Comparison of ENCODE assay signal across 10 cellular contexts in the genomic region with DNA sequence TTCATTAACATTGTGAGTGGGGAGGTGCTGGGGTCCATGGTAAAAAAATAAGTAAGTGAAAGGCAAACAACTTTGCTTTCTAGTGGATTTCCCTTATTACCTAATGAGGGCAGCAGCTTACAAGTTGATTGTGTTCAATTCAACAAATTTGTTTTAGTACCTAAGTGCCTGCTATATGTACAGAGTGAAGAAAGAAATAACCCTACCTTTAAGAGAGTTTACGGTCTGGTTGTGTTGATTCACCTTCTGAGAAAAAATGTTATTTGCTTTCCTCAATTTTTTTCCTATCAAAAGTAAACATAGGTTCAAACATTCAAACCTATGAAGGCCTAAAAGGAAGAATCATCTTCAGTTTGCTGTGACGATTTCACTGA. TPM values are rescaled to one million over a fixed set of nuclear protein-coding genes. Genes with fewer than 3 reads are reported as not detected.
DNase-seq lines count a peak whose midpoint lies in the region; ATAC-seq, FAIRE-seq and TF ChIP-seq lines count a peak whose summit lies in the region.
"Had no signal": no experiment of that assay in that cellular context is flagged by ENCODE, and none has a peak within 500 bp of the region (broad histone marks: within the 10 kb centered on the region; RNA-seq: fewer than 3 reads in every experiment).

No MANE protein-coding gene starts in this region.

- DNase-seq in GM23338 (ENCODE audit: low spot score), result no peak
- peak in 1 of 2 experiments; percentile 43 for DNase-seq in SJCRH30
- DNase-seq in stomach, result no peak
- no peak for DNase-seq in CD1c-positive myeloid dendritic cell (ENCODE audit: extremely low spot score)
- DNase-seq in CD14-positive monocyte (ENCODE audit: low spot score), result no peak
- DNase-seq: activated CD4-positive, CD25-positive, alpha-beta regulatory T cell treated with anti-CD3 and anti-CD28 coated beads, Interleukin-2, amount 50 U/mL, for 72 hours; DMS79 treated with DMSO at 0.1 percent for 48 hours; NCI-H1092 had no signal

- FAIRE-seq in islet of Langerhans (lab: Jason Lieb, UNC), result peak; percentile 36

- H3F3A ChIP-seq in GM23338 (replicated peaks; ENCODE audit: low read depth), result 0 out of 2 replicates have a peak, but pooled peaks cover 6% of the 10 kb centered on the region

- peak overlapping the region; percentile 83 for H3K4me3 Mint-ChIP-seq in GM23338
- peak overlapping the region in 1 of 2 donors; percentile 76 for H3K4me3 Mint-ChIP-seq in CD14-positive monocyte

- no peaks in the 10 kb centered on the region for H3K9me3 ChIP-seq in SJCRH30 (replicated peaks)
- no peaks in the 10 kb centered on the region for H3K9me3 ChIP-seq in stomach

- TF ChIP-seq EP300 in stomach (IDR thresholded peaks at IDR 0.05), result no peak

- H3K4me1 ChIP-seq in GM23338 (ENCODE audit: insufficient read depth), result peaks cover 18% of the 10 kb centered on the region
- H3K4me1 ChIP-seq in SJCRH30, result peaks cover 13% of the 10 kb centered on the region
- H3K4me1 ChIP-seq in stomach, result peaks cover 0 to 47% (median 31%) of the 10 kb centered on the region in 4 donors

- H3K27ac Mint-ChIP-seq in GM23338, result no peak overlapping the region
- no peak overlapping the region for H3K27ac Mint-ChIP-seq in CD14-positive monocyte

- peaks cover 8% of the 10 kb centered on the region for H4K20me1 ChIP-seq in GM23338 (replicated peaks; ENCODE audit: insufficient read depth)

- H3K36me3 Mint-ChIP-seq in GM23338 (ENCODE audit: low read depth), result no peaks in the 10 kb centered on the region
- H3K36me3 Mint-ChIP-seq in CD14-positive monocyte, result peaks cover 0 to 5% of the 10 kb centered on the region in 2 donors

- H3K27me3 ChIP-seq in GM23338 (ENCODE audit: insufficient read depth), result peaks cover 10% of the 10 kb centered on the region
- no peaks in the 10 kb centered on the region for H3K27me3 ChIP-seq in SJCRH30
- peaks cover 0 to 28% (median 18%) of the 10 kb centered on the region in 3 donors for H3K27me3 ChIP-seq in stomach

- no peak for TF ChIP-seq POLR2A in stomach (IDR thresholded peaks at IDR 0.05)

- no peak for ATAC-seq in GM23338
- no peak for ATAC-seq in HG02610 (IDR thresholded peaks at IDR 0.05; ENCODE audit: unreplicated experiment)

- H2AFZ ChIP-seq in GM23338, result no peak overlapping the region

- peaks cover 27% of the 10 kb centered on the region for H3K4me1 Mint-ChIP-seq in GM23338
- H3K4me1 Mint-ChIP-seq in CD14-positive monocyte, result peaks cover 15% of the 10 kb centered on the region

- H3K79me2 ChIP-seq in GM23338 (replicated peaks; ENCODE audit: insufficient read depth), result peaks cover 17% of the 10 kb centered on the region

- TF ChIP-seq CTCF in GM23338 (conservative IDR thresholded peaks at IDR 0.05; ENCODE audit: low read depth in 2 of 2), result no peak
- no peak for TF ChIP-seq CTCF in stomach (IDR thresholded peaks at IDR 0.05)
- no peak for TF ChIP-seq CTCF in CD14-positive monocyte (IDR thresholded peaks at IDR 0.05)

- no peak overlapping the region for H3K27ac ChIP-seq in GM23338 (ENCODE audit: low read depth)
- peak overlapping the region; percentile 97 for H3K27ac ChIP-seq in SJCRH30
- peak overlapping the region in 4 of 5 donors; percentile 89 to 95 (median 94) for H3K27ac ChIP-seq in stomach

- H3K36me3 ChIP-seq in GM23338 (ENCODE audit: insufficient read depth), result no peaks in the 10 kb centered on the region
- no peaks in the 10 kb centered on the region for H3K36me3 ChIP-seq in SJCRH30
- H3K36me3 ChIP-seq in stomach, result no peaks in the 10 kb centered on the region

- H3K9me3 Mint-ChIP-seq in GM23338 (no peaks in the 10 kb centered on the region), CD14-positive monocyte (peaks cover 0 to 16% (median 4%) of the 10 kb centered on the region in 7 donors)

- WGBS in stomach, 5 donors, result 18 to 49% (median 40%) methylated on average over 2 of the region's 2 CpGs

- peak overlapping the region; percentile 98 for H3K4me2 ChIP-seq in GM23338

- H3K27me3 Mint-ChIP-seq in GM23338 (ENCODE audit: insufficient read depth, low read depth, poor library complexity), result peaks cover 13% of the 10 kb centered on the region
- H3K27me3 Mint-ChIP-seq in CD14-positive monocyte (ENCODE audit: low read depth in 3 of 3), result peaks cover 49 to 61% (median 50%) of the 10 kb centered on the region in 3 donors

- H3K4me3 ChIP-seq in GM23338 (peak overlapping the region; percentile 96), SJCRH30 (peak overlapping the region; percentile 80), stomach (peak overlapping the region in 1 of 4 donors; percentile 99)

- H3K9me2 ChIP-seq in GM23338 (ENCODE audit: insufficient read depth), result no peaks in the 10 kb centered on the region

- intact Hi-C loops in stomach (cut with DNase I; ENCODE audit: low total_unique reads), result no loop called here
- intact Hi-C loops in CD14-positive monocyte (cut with micrococcal nuclease), result no loop called here

TF ChIP-seq in GM23338, 12 proteins besides CTCF, POLR2A, EP300 and RAD21:
- TF ChIP-seq, protein P1, sequence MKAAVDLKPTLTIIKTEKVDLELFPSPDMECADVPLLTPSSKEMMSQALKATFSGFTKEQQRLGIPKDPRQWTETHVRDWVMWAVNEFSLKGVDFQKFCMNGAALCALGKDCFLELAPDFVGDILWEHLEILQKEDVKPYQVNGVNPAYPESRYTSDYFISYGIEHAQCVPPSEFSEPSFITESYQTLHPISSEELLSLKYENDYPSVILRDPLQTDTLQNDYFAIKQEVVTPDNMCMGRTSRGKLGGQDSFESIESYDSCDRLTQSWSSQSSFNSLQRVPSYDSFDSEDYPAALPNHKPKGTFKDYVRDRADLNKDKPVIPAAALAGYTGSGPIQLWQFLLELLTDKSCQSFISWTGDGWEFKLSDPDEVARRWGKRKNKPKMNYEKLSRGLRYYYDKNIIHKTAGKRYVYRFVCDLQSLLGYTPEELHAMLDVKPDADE (IDR thresholded peaks at IDR 0.05), result no peak
- no peak for TF ChIP-seq ZNF114 (CRISPR knock-in tag; IDR thresholded peaks at IDR 0.05)
- TF ChIP-seq, protein P2, sequence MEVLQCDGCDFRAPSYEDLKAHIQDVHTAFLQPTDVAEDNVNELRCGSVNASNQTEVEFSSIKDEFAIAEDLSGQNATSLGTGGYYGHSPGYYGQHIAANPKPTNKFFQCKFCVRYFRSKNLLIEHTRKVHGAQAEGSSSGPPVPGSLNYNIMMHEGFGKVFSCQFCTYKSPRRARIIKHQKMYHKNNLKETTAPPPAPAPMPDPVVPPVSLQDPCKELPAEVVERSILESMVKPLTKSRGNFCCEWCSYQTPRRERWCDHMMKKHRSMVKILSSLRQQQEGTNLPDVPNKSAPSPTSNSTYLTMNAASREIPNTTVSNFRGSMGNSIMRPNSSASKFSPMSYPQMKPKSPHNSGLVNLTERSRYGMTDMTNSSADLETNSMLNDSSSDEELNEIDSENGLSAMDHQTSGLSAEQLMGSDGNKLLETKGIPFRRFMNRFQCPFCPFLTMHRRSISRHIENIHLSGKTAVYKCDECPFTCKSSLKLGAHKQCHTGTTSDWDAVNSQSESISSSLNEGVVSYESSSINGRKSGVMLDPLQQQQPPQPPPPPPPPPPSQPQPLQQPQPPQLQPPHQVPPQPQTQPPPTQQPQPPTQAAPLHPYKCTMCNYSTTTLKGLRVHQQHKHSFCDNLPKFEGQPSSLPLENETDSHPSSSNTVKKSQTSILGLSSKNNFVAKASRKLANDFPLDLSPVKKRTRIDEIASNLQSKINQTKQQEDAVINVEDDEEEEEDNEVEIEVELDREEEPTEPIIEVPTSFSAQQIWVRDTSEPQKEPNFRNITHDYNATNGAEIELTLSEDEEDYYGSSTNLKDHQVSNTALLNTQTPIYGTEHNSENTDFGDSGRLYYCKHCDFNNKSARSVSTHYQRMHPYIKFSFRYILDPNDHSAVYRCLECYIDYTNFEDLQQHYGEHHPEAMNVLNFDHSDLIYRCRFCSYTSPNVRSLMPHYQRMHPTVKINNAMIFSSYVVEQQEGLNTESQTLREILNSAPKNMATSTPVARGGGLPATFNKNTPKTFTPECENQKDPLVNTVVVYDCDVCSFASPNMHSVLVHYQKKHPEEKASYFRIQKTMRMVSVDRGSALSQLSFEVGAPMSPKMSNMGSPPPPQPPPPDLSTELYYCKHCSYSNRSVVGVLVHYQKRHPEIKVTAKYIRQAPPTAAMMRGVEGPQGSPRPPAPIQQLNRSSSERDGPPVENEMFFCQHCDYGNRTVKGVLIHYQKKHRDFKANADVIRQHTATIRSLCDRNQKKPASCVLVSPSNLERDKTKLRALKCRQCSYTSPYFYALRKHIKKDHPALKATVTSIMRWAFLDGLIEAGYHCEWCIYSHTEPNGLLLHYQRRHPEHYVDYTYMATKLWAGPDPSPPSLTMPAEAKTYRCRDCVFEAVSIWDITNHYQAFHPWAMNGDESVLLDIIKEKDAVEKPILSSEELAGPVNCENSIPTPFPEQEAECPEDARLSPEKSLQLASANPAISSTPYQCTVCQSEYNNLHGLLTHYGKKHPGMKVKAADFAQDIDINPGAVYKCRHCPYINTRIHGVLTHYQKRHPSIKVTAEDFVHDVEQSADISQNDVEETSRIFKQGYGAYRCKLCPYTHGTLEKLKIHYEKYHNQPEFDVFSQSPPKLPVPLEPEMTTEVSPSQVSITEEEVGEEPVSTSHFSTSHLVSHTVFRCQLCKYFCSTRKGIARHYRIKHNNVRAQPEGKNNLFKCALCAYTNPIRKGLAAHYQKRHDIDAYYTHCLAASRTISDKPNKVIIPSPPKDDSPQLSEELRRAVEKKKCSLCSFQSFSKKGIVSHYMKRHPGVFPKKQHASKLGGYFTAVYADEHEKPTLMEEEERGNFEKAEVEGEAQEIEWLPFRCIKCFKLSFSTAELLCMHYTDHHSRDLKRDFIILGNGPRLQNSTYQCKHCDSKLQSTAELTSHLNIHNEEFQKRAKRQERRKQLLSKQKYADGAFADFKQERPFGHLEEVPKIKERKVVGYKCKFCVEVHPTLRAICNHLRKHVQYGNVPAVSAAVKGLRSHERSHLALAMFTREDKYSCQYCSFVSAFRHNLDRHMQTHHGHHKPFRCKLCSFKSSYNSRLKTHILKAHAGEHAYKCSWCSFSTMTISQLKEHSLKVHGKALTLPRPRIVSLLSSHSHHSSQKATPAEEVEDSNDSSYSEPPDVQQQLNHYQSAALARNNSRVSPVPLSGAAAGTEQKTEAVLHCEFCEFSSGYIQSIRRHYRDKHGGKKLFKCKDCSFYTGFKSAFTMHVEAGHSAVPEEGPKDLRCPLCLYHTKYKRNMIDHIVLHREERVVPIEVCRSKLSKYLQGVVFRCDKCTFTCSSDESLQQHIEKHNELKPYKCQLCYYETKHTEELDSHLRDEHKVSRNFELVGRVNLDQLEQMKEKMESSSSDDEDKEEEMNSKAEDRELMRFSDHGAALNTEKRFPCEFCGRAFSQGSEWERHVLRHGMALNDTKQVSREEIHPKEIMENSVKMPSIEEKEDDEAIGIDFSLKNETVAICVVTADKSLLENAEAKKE (CRISPR knock-in tag; IDR thresholded peaks at IDR 0.05), result no peak

RNA-seq across cellular contexts. Expression of a gene that starts 1.6 kb away (rescaled TPM):
- total RNA-seq in GM23338 (2014; rRNA removed; shearing (Covaris generic)), result 189 and 204 TPM in 2 replicates
- polyA plus RNA-seq in GM23338 (2016; fragmentation: Nextera tagmentation; extraction: Ambion mirVana) (58.1 and 59.1 TPM in 2 replicates), stomach (10 to 100 TPM; 28.7 to 33.6 (median 29.6) TPM), CD14-positive monocyte (1 to 10 TPM in 1 of 2 donors, under 1 TPM in 1; 0.79 to 1.7 TPM)
- total RNA-seq in SJCRH30 (2014; rRNA removed; shearing (Covaris generic)), result 258 and 260 TPM in 2 replicates
- total RNA-seq in stomach, result 100 to 1,000 TPM; 155 to 475 (median 267) TPM
